Comparison of ENCODE assay signal across 2 cellular contexts in genomic region chr10:103545366-103545765, GRCh38.
TF ChIP-seq lines count a peak whose summit lies in the region.

No MANE protein-coding gene starts in this region.

TF ChIP-seq in HCT116, 20 proteins besides CTCF, POLR2A, EP300 and RAD21:
- TF ChIP-seq ELF1 (IDR thresholded peaks at IDR 0.05; ENCODE audit: borderline replicate concordance, low read depth) (no peak), ZNF274 (IDR thresholded peaks at IDR 0.05; ENCODE audit: low read depth, low read length) (no peak), ZBTB33 (IDR thresholded peaks at IDR 0.05; ENCODE audit: extremely low read depth, insufficient replicate concordance, low read length) (no peak), ATF3 (IDR thresholded peaks at IDR 0.05) (no peak), CBX3 (IDR thresholded peaks at IDR 0.05; ENCODE audit: low read depth) (no peak), MAX (IDR thresholded peaks at IDR 0.05) (no peak), SP1 (IDR thresholded peaks at IDR 0.05; ENCODE audit: low read depth) (no peak), SRF (IDR thresholded peaks at IDR 0.05; ENCODE audit: low read depth) (no peak), ZFX (IDR thresholded peaks at IDR 0.05) (no peak), REST (IDR thresholded peaks at IDR 0.05; ENCODE audit: low read depth) (no peak), EZH2 (IDR thresholded peaks at IDR 0.05) (no peak), POLR2AphosphoS5 (IDR thresholded peaks at IDR 0.05; ENCODE audit: low read depth, low read length) (no peak), YY1 (IDR thresholded peaks at IDR 0.05; ENCODE audit: extremely low read depth, insufficient replicate concordance, low read depth, low read length) (no peak), EGR1 (IDR thresholded peaks at IDR 0.05; ENCODE audit: low read depth) (no peak), EZH2phosphoT487 (IDR thresholded peaks at IDR 0.05; ENCODE audit: borderline replicate concordance) (no peak), FOSL1 (IDR thresholded peaks at IDR 0.05; ENCODE audit: low read depth) (no peak), JUND (IDR thresholded peaks at IDR 0.05) (no peak), CEBPB (IDR thresholded peaks at IDR 0.05; ENCODE audit: low read depth) (no peak)

TF ChIP-seq in H1, 55 proteins besides CTCF, POLR2A, EP300 and RAD21:
- TF ChIP-seq MAX (IDR thresholded peaks at IDR 0.05) (no peak), CREB1 (IDR thresholded peaks at IDR 0.05) (no peak), SP4 (IDR thresholded peaks at IDR 0.05; ENCODE audit: low read length) (no peak), CBX5 (IDR thresholded peaks at IDR 0.05; ENCODE audit: low read depth, low read length) (no peak), NANOG (IDR thresholded peaks at IDR 0.05; ENCODE audit: insufficient read depth, low read depth, low read length, poor library complexity, severe bottlenecking) (no peak), TAF1 (IDR thresholded peaks at IDR 0.05; ENCODE audit: low read depth, low read length) (no peak), RXRA (IDR thresholded peaks at IDR 0.05; ENCODE audit: insufficient read depth, low read depth, low read length) (no peak), SP1 (IDR thresholded peaks at IDR 0.05; ENCODE audit: low read depth, low read length) (no peak), CHD2 (IDR thresholded peaks at IDR 0.05; ENCODE audit: low read length) (no peak)
